In the genomic region with DNA sequence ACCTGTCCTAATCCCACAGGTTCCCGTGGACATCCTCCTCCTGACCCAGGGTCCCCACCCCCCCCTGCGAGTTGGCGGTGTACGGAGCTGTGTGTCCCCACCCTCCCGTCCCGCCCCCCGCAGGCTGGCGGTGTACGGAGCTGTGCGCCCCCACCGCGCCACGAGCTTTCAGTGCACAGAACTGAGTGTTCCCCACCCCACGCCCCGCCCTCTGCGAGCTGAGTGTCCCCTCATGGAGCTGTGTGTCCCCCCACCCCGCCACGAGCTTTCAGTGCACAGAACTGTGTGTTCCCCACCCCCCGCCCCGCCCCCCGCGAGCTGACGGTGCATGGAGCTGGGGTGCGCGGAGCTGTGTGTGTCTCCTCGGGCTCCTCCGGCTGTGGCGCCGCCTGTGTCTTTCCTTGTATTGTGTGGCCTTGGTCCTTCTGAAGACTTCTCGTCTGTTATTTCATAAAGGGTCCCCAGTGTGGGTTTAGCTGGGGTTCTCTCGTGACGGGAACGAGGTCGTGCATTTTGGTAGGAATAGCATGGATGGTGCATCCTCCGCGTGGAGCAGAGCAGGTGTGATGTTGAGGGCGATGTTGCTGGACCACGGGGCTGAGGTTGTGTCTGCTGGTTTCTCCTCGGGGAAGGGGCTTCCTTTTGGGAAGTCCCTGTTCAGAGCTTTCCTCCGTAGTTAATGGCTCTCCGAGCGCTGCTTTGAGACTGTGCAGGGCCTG, we compare ENCODE assay signal across 24 cellular contexts. TPM values are rescaled to one million over a fixed set of nuclear protein-coding genes. Genes with fewer than 3 reads are reported as not detected.
"Had no signal": no experiment of that assay in that cellular context is flagged by ENCODE, and none has a peak within 500 bp of the region (broad histone marks: within the 10 kb centered on the region; RNA-seq: fewer than 3 reads in every experiment).

No MANE protein-coding gene starts in this region.

- H3K4me1 Mint-ChIP-seq: mesothelial cell of epicardium; naive B cell; natural killer cell; neural crest cell; stimulated activated memory B cell treated with anti-CD40 and anti-IgM and Interleukin-4, amounts not matched to agents 10 μg/mL and 1 μg/mL and 100 μg/mL, for 72 hours had no signal

- H3K27ac Mint-ChIP-seq: mesothelial cell of epicardium; natural killer cell; stimulated activated memory B cell treated with anti-CD40 and anti-IgM and Interleukin-4, amounts not matched to agents 10 μg/mL and 1 μg/mL and 100 μg/mL, for 72 hours had no signal

- H3K4me1 ChIP-seq: left ventricle myocardium inferior, parathyroid adenoma, right atrium auricular region, right lobe of liver, suprapubic skin, tibial artery, uterus had no signal

- H3K36me3 ChIP-seq: left ventricle myocardium inferior, right atrium auricular region, right lobe of liver, suprapubic skin, thoracic aorta, uterus had no signal

- ATAC-seq: stimulated activated memory B cell treated with anti-CD40 and anti-IgM and Interleukin-4, amounts not matched to agents 10 μg/mL and 1 μg/mL and 100 μg/mL, for 72 hours had no signal

- DNase-seq: hippocampal formation; left ventricle myocardium inferior; mesendoderm; naive B cell; natural killer cell; nucleus accumbens; right lobe of liver; stimulated activated CD4-positive, alpha-beta T cell treated with anti-CD3 and anti-CD28 coated beads, Interleukin-1b, Interleukin-23, amount 100 ng/mL, for 48 hours; stimulated activated CD4-positive, alpha-beta T cell treated with anti-CD3 and anti-CD28 coated beads, Interleukin-2, amount 100 ng/mL, for 48 hours; stimulated activated CD4-positive, alpha-beta T cell treated with anti-CD3 and anti-CD28 coated beads, Interleukin-4, amount 100 ng/mL, for 4 hours; stimulated activated CD8-positive, alpha-beta memory T cell treated with anti-CD3 and anti-CD28 coated beads, Interleukin-4, amount 100 ng/mL, for 48 hours; stimulated activated naive CD4-positive, alpha-beta T cell treated with Interleukin-2 at 50 U/mL for 16 hours; tibial artery; trophoblast cell; uterus had no signal

- H3K27me3 ChIP-seq: right atrium auricular region, right lobe of liver, uterus had no signal

- H3K4me3 Mint-ChIP-seq: mesothelial cell of epicardium; natural killer cell; neural crest cell; stimulated activated memory B cell treated with anti-CD40 and anti-IgM and Interleukin-4, amounts not matched to agents 10 μg/mL and 1 μg/mL and 100 μg/mL, for 72 hours had no signal

- H3K4me3 ChIP-seq: left ventricle myocardium inferior, lung, right atrium auricular region, right lobe of liver, smooth muscle cell, suprapubic skin, thoracic aorta, tibial artery, uterus had no signal

- H3K27ac ChIP-seq: left ventricle myocardium inferior, parathyroid adenoma, right atrium auricular region, right lobe of liver, suprapubic skin, thoracic aorta, tibial artery, uterus had no signal

RNA-seq across cellular contexts. Expression of a gene that starts 18.0 kb away (rescaled TPM):
- total RNA-seq: smooth muscle cell had no signal
